In genomic region chr11:62599069-62599696, GRCh38 we compare ENCODE assay signal across 8 cellular contexts. TPM values are rescaled to one million over a fixed set of nuclear protein-coding genes. Genes with fewer than 3 reads are reported as not detected.
A peak's percentile ranks its signal among the peaks of the same experiment; 100 is the strongest.
DNase-seq lines count a peak whose midpoint lies in the region; ATAC-seq and TF ChIP-seq lines count a peak whose summit lies in the region.

No MANE protein-coding gene starts in this region.

- POLR2A ChIA-PET in activated B cell treated with CpG ODN at 0.5 μM for 24 hours (lab: Charles Lee), result interaction anchor here (0.7 to 8.2 kb wide), 20 partner anchors 7 to 1216 kb away, joined by 3 to 246 read pairs (median 7); partner anchors contain the start of genes B3GAT3, C11orf98, CSKMT and EEF1G

- CTCF ChIA-PET in activated B cell treated with CpG ODN at 0.5 μM for 24 hours (lab: Charles Lee), result interaction anchor here (0.8 kb wide), 1 partner anchor 155 kb away, joined by 3 read pairs; no protein-coding TSS in a partner anchor

- TF ChIP-seq CTCF in activated B cell treated with CpG ODN at 0.5 μM for 24 hours (IDR thresholded peaks at IDR 0.05), result no peak
- no peak for TF ChIP-seq CTCF in cardiac fibroblast (IDR thresholded peaks at IDR 0.05; ENCODE audit: low read depth, low read length)

- DNase-seq in NCI-H146 (lab: John Stamatoyannopoulos, UW) (peak; percentile 78), NCI-H146 treated with DMSO at 0.1 percent for 48 hours (lab: John Stamatoyannopoulos, UW; ENCODE audit: unreplicated experiment) (no peak), NCI-H226 (peak; percentile 97), activated B cell treated with CpG ODN at 0.5 μM for 24 hours (peak; percentile 70), cardiac fibroblast (ENCODE audit: low read depth in 2 of 2) (peak; percentile 99 to 100), islet precursor cell (peak; percentile 98)
- peak; percentile 89 for DNase-seq in stimulated activated CD4-positive, alpha-beta T cell treated with anti-CD3 and anti-CD28 coated beads, Interleukin-12 subunit alpha, Interleukin-12 subunit beta, amount 100 ng/mL, for 4 hours

- peaks cover 80% of the 10 kb centered on the region for H3K36me3 Mint-ChIP-seq in activated B cell treated with CpG ODN at 0.5 μM for 24 hours (ENCODE audit: low read depth)

- H3K4me1 Mint-ChIP-seq in activated B cell treated with CpG ODN at 0.5 μM for 24 hours, result peaks cover 48% of the 10 kb centered on the region

- H3K27ac Mint-ChIP-seq in activated B cell treated with CpG ODN at 0.5 μM for 24 hours, result peak overlapping the region; percentile 97

- peaks cover 2% of the 10 kb centered on the region for H3K9me3 Mint-ChIP-seq in activated B cell treated with CpG ODN at 0.5 μM for 24 hours

- intact Hi-C loops in activated B cell treated with CpG ODN at 0.5 μM for 24 hours (cut with micrococcal nuclease), result loop anchor here (1.0 kb wide), 1 partner anchor 8 kb away; the partner anchor contains the start of gene TUT1

- no peaks in the 10 kb centered on the region for H3K27me3 Mint-ChIP-seq in activated B cell treated with CpG ODN at 0.5 μM for 24 hours

- peak overlapping the region; percentile 95 to 96 for H3K4me3 ChIP-seq in cardiac fibroblast (replicated peaks in 1 of 2; ENCODE audit: low read depth in 2 of 2, low read length in 2 of 2)

- peak; percentile 30 for ATAC-seq in HG03097 (IDR thresholded peaks at IDR 0.05; ENCODE audit: low FRiP score, unreplicated experiment)
- ATAC-seq in activated B cell treated with CpG ODN at 0.5 μM for 24 hours (ENCODE audit: low read depth), result peak; percentile 58

- peak overlapping the region; percentile 92 for H3K4me3 Mint-ChIP-seq in activated B cell treated with CpG ODN at 0.5 μM for 24 hours

RNA-seq across cellular contexts. Expression of gene MTA2, which starts 2.5 kb away (rescaled TPM):
- total RNA-seq in activated B cell treated with CpG ODN at 0.5 μM for 24 hours, result 170 and 175 TPM in 2 replicates

RNA-seq across cellular contexts. Expression of gene TUT1, which starts 7.9 kb away (rescaled TPM):
- total RNA-seq in activated B cell treated with CpG ODN at 0.5 μM for 24 hours, result 27.8 and 30.9 TPM in 2 replicates

RNA-seq across cellular contexts. Expression of gene EML3, which starts 13.4 kb away (rescaled TPM):
- total RNA-seq in activated B cell treated with CpG ODN at 0.5 μM for 24 hours, result 115 and 128 TPM in 2 replicates

RNA-seq across cellular contexts. Expression of gene ROM1, which starts 13.9 kb away (rescaled TPM):
- total RNA-seq in activated B cell treated with CpG ODN at 0.5 μM for 24 hours, result 0.89 and 2.6 TPM in 2 replicates

RNA-seq across cellular contexts. Expression of gene B3GAT3, which starts 22.6 kb away (rescaled TPM):
- total RNA-seq in activated B cell treated with CpG ODN at 0.5 μM for 24 hours, result 48.8 and 56.6 TPM in 2 replicates
